Comparison of ENCODE assay signal across 21 cellular contexts in the genomic region with DNA sequence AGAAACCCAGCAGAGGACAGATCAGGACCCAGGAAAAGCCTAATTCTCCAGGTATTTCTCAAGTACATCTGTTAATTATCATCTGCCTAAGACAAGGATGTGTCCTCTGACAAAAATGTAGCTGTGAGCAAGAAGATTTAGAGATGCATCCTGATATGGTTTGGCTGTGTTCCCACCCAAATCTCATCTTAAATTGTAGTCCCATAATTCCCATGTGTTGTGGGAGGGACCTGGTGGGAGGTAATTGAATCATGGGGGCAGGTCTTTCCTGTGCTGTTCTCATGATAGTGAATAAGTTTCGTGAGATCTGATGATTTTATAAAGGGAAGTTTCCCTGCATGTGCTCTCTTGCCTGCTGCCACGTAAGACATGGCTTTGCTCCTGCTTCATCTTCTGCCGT.
DNase-seq lines count a peak whose midpoint lies in the region; ATAC-seq, FAIRE-seq and TF ChIP-seq lines count a peak whose summit lies in the region.
"Had no signal": no experiment of that assay in that cellular context is flagged by ENCODE, and none has a peak within 500 bp of the region (broad histone marks: within the 10 kb centered on the region; RNA-seq: fewer than 3 reads in every experiment).

No MANE protein-coding gene starts in this region.

- H3K27me3 ChIP-seq in BE2C (no peaks in the 10 kb centered on the region), keratinocyte (ENCODE audit: control insufficient read depth, extremely low read depth, insufficient read depth, low read length) (no peaks in the 10 kb centered on the region)
- H3K27me3 ChIP-seq: BLaER1 treated with 17β-estradiol and CSF1 and Interleukin-3, amounts not matched to agents 10 nM and 100 nM had no signal

- H2AFZ ChIP-seq in keratinocyte (ENCODE audit: control insufficient read depth, low read length): peak overlapping the region; percentile 56

- DNase-seq in BE2C (no peak), keratinocyte (ENCODE audit: low read depth, low spot score) (peak; percentile 23), putamen (ENCODE audit: low spot score) (peak; percentile 30), NCI-H2107 (lab: John Stamatoyannopoulos, UW) (no peak)
- DNase-seq: 8988T; ACHN; Caco-2; Calu3; CD4-positive, alpha-beta T cell; CD8-positive, alpha-beta T cell; DMS79 treated with DMSO at 0.1 percent for 48 hours; GF-D8 had no signal

- dilution Hi-C loops in keratinocyte (cut with MboI; ENCODE audit: extremely low pct_ligation_motif_present, low sequenced_read_pairs): no loop called here

- peak; percentile 78 for FAIRE-seq in keratinocyte (lab: Jason Lieb, UNC)
- FAIRE-seq: A204.1, D721Med, G401.6, GM12891 had no signal

- H3K36me3 ChIP-seq in BE2C (no peaks in the 10 kb centered on the region), HEK293 (ENCODE audit: control insufficient read depth in 2 of 2, insufficient read depth in 1 of 2, low read length in 2 of 2) (no peaks in the 10 kb centered on the region), keratinocyte (ENCODE audit: control insufficient read depth in 2 of 2, extremely low read depth in 1 of 2, insufficient read depth in 2 of 2, low read length in 2 of 2) (no peaks in the 10 kb centered on the region)
- H3K36me3 ChIP-seq: BLaER1 treated with 17β-estradiol and CSF1 and Interleukin-3, amounts not matched to agents 10 nM and 100 nM had no signal

- H3K9me1 ChIP-seq in keratinocyte (ENCODE audit: control insufficient read depth, extremely low read depth, insufficient read depth, low read length): no peaks in the 10 kb centered on the region

- H3K4me3 ChIP-seq in BE2C (ENCODE audit: low read depth, low read length): peak overlapping the region; percentile 34
- H3K4me3 ChIP-seq in HEK293 (ENCODE audit: low read depth, low read length): no peak overlapping the region
- peak overlapping the region in 1 of 3 experiments; percentile 55 for H3K4me3 ChIP-seq in keratinocyte (ENCODE audit: control insufficient read depth in 2 of 3, extremely low read depth in 1 of 3, insufficient read depth in 2 of 3, low read depth in 1 of 3, low read length in 3 of 3)
- H3K4me3 ChIP-seq: BLaER1 treated with 17β-estradiol and CSF1 and Interleukin-3, amounts not matched to agents 10 nM and 100 nM had no signal

- TF ChIP-seq CTCF in BE2C (IDR thresholded peaks at IDR 0.05; ENCODE audit: low read depth, low read length): no peak
- TF ChIP-seq CTCF in HEK293 (tag by site-specific recombination; IDR thresholded peaks at IDR 0.05): no peak
- TF ChIP-seq CTCF in keratinocyte (optimal IDR thresholded peaks at IDR 0.05 in 1 of 3, IDR thresholded peaks at IDR 0.05 in 1 of 3, conservative IDR thresholded peaks at IDR 0.05 in 1 of 3; ENCODE audit: extremely low read depth in 1 of 3, insufficient read depth in 2 of 3, low read length in 3 of 3): no peak

- CTCF ChIA-PET in HEK293 (lab: Yijun Ruan, JAX): no interaction called here

- ATAC-seq in HG02588 (IDR thresholded peaks at IDR 0.05; ENCODE audit: unreplicated experiment) (no peak), GM18861 (IDR thresholded peaks at IDR 0.05; ENCODE audit: unreplicated experiment) (no peak)
- ATAC-seq: CD8-positive, alpha-beta T cell had no signal

- H3K79me2 ChIP-seq in keratinocyte (ENCODE audit: control insufficient read depth, insufficient read depth, low read length): no peaks in the 10 kb centered on the region

- H3K27ac ChIP-seq in HEK293 (ENCODE audit: extremely low read depth, low read depth, low read length): no peak overlapping the region
- H3K27ac ChIP-seq in keratinocyte (ENCODE audit: control insufficient read depth, insufficient read depth, low read length): peak overlapping the region; percentile 30
- H3K27ac ChIP-seq: BLaER1 treated with 17β-estradiol and CSF1 and Interleukin-3, amounts not matched to agents 10 nM and 100 nM; C4-2B had no signal

- no peaks in the 10 kb centered on the region for H4K20me1 ChIP-seq in keratinocyte (ENCODE audit: control insufficient read depth, extremely low read depth, insufficient read depth, low read length)
- H4K20me1 ChIP-seq: BLaER1 treated with 17β-estradiol and CSF1 and Interleukin-3, amounts not matched to agents 10 nM and 100 nM had no signal

- H3K9ac ChIP-seq in keratinocyte (ENCODE audit: control insufficient read depth, extremely low read depth, insufficient read depth, low read length): no peak overlapping the region
- H3K9ac ChIP-seq: BLaER1 treated with 17β-estradiol and CSF1 and Interleukin-3, amounts not matched to agents 10 nM and 100 nM had no signal

- peak overlapping the region; percentile 58 for H3K4me2 ChIP-seq in keratinocyte (ENCODE audit: control insufficient read depth, extremely low read depth, insufficient read depth, low read depth, low read length)
- H3K4me2 ChIP-seq: BLaER1 treated with 17β-estradiol and CSF1 and Interleukin-3, amounts not matched to agents 10 nM and 100 nM had no signal

- H3K9me3 ChIP-seq in BE2C (peaks cover 5% of the 10 kb centered on the region; the same call in 1 of the 2 replicates), HEK293 (ENCODE audit: control insufficient read depth, insufficient read depth, low read depth, low read length) (no peaks in the 10 kb centered on the region), keratinocyte (ENCODE audit: control insufficient read depth, low read depth, low read length) (no peaks in the 10 kb centered on the region)

- POLR2A ChIA-PET in HEK293 (lab: Yijun Ruan, JAX): no interaction called here

- H3K4me1 ChIP-seq in BE2C (peaks cover 38% of the 10 kb centered on the region), HEK293 (ENCODE audit: control insufficient read depth, insufficient read depth, low read length) (no peaks in the 10 kb centered on the region), keratinocyte (ENCODE audit: control insufficient read depth, extremely low read depth, insufficient read depth, low read length) (peaks cover 21% of the 10 kb centered on the region)
- H3K4me1 ChIP-seq: BLaER1 treated with 17β-estradiol and CSF1 and Interleukin-3, amounts not matched to agents 10 nM and 100 nM; Caco-2 had no signal

TF ChIP-seq in HEK293, 187 proteins besides CTCF, POLR2A, EP300 and RAD21:
- TF ChIP-seq, protein P1, sequence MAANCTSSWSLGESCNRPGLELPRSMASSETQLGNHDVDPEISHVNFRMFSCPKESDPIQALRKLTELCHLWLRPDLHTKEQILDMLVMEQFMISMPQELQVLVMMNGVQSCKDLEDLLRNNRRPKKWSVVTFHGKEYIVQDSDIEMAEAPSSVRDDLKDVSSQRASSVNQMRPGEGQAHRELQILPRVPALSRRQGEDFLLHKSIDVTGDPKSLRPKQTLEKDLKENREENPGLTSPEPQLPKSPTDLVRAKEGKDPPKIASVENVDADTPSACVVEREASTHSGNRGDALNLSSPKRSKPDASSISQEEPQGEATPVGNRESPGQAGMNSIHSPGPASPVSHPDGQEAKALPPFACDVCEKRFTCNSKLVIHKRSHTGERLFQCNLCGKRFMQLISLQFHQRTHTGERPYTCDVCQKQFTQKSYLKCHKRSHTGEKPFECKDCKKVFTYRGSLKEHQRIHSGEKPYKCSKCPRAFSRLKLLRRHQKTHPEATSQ (tag by site-specific recombination; IDR thresholded peaks at IDR 0.05): no peak
- peak; percentile 26; the same call in 1 of the 2 replicates for TF ChIP-seq ZFHX2 (tag by site-specific recombination; conservative IDR thresholded peaks at IDR 0.05)

Comparison
In these comparisons a context has a peak if more than half of its experiments do, and no peak if none do; other contexts are left out.
1. DNase-seq: peak in keratinocyte (single experiment) and putamen (single experiment); none in BE2C (single experiment) and NCI-H2107 (single experiment).